1 cellular context compared by ENCODE assay signal in the genomic region with DNA sequence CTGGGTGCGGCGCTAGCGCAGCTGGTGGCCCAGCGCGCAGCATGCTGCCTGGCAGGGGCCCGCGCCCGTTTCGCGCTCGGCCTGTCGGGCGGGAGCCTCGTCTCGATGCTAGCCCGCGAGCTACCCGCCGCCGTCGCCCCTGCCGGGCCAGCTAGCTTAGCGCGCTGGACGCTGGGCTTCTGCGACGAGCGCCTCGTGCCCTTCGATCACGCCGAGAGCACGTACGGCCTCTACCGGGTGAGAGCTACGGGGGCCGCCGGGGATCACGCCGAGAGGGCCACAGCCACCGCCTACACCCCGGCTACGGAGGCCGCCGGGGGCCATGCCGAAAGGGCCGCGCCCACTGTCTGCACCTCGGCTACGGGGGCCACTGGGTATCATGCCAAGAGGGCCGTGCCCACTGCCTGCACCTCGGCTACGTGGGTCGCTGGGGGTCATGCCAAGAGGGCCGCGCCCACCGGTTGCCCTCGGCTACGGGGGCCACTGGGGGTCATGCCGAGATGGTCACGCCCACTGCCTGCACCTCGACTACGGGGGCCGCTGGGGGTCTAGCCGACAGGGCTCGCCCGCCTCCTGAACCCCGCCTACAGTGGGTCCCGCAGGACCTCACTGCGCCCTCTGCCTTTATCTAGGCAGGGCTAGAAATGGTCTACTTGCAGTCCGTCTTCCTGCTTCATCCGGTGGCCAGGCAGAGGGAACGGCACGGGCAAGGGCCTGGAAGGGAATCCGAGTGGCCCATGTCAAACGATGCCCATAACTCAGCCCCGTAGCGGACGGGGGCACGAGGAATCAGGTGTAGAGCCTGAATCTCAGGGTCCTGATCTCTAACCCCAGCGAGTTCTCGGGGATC.
TF ChIP-seq lines count a peak whose summit lies in the region.

No MANE protein-coding gene starts in this region.

TF ChIP-seq in HepG2, 621 proteins besides CTCF, POLR2A, EP300 and RAD21 (continued from another document and continues in another):
- TF ChIP-seq, protein P1, sequence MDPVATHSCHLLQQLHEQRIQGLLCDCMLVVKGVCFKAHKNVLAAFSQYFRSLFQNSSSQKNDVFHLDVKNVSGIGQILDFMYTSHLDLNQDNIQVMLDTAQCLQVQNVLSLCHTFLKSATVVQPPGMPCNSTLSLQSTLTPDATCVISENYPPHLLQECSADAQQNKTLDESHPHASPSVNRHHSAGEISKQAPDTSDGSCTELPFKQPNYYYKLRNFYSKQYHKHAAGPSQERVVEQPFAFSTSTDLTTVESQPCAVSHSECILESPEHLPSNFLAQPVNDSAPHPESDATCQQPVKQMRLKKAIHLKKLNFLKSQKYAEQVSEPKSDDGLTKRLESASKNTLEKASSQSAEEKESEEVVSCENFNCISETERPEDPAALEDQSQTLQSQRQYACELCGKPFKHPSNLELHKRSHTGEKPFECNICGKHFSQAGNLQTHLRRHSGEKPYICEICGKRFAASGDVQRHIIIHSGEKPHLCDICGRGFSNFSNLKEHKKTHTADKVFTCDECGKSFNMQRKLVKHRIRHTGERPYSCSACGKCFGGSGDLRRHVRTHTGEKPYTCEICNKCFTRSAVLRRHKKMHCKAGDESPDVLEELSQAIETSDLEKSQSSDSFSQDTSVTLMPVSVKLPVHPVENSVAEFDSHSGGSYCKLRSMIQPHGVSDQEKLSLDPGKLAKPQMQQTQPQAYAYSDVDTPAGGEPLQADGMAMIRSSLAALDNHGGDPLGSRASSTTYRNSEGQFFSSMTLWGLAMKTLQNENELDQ (CRISPR knock-in tag; IDR thresholded peaks at IDR 0.05; ENCODE audit: borderline replicate concordance), result no peak
- TF ChIP-seq PHF20 (CRISPR knock-in tag; IDR thresholded peaks at IDR 0.05), result peak; percentile 71
- peak; percentile 84; the same call in 1 of the 2 replicates for TF ChIP-seq ZNF142 (CRISPR knock-in tag; IDR thresholded peaks at IDR 0.05)
- TF ChIP-seq ATF7-NPFF (CRISPR knock-in tag; IDR thresholded peaks at IDR 0.05; ENCODE audit: low read depth), result peak; percentile 94
- TF ChIP-seq ZSCAN9 (CRISPR knock-in tag; IDR thresholded peaks at IDR 0.05; ENCODE audit: borderline replicate concordance), result peak; percentile 41; the same call in 1 of the 2 replicates
- TF ChIP-seq, protein P2, sequence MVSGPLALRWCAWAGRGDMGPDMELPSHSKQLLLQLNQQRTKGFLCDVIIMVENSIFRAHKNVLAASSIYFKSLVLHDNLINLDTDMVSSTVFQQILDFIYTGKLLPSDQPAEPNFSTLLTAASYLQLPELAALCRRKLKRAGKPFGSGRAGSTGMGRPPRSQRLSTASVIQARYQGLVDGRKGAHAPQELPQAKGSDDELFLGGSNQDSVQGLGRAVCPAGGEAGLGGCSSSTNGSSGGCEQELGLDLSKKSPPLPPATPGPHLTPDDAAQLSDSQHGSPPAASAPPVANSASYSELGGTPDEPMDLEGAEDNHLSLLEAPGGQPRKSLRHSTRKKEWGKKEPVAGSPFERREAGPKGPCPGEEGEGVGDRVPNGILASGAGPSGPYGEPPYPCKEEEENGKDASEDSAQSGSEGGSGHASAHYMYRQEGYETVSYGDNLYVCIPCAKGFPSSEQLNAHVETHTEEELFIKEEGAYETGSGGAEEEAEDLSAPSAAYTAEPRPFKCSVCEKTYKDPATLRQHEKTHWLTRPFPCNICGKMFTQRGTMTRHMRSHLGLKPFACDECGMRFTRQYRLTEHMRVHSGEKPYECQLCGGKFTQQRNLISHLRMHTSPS (CRISPR knock-in tag; IDR thresholded peaks at IDR 0.05; ENCODE audit: low read depth), result peak; percentile 100
- no peak; the same call in 1 of the 2 replicates for TF ChIP-seq ZNF558 (CRISPR knock-in tag; IDR thresholded peaks at IDR 0.05; ENCODE audit: borderline replicate concordance)
- peak; percentile 72; the same call in 1 of the 2 replicates for TF ChIP-seq ZBTB10 (CRISPR knock-in tag; IDR thresholded peaks at IDR 0.05; ENCODE audit: borderline replicate concordance)
- TF ChIP-seq ZNF350 (CRISPR knock-in tag; IDR thresholded peaks at IDR 0.05; ENCODE audit: borderline replicate concordance, low read depth), result 0 out of 2 replicates have a peak, but pooled peaks have one; percentile 66
- TF ChIP-seq MATR3 (CRISPR knock-in tag; IDR thresholded peaks at IDR 0.05), result no peak
- TF ChIP-seq, protein P3, sequence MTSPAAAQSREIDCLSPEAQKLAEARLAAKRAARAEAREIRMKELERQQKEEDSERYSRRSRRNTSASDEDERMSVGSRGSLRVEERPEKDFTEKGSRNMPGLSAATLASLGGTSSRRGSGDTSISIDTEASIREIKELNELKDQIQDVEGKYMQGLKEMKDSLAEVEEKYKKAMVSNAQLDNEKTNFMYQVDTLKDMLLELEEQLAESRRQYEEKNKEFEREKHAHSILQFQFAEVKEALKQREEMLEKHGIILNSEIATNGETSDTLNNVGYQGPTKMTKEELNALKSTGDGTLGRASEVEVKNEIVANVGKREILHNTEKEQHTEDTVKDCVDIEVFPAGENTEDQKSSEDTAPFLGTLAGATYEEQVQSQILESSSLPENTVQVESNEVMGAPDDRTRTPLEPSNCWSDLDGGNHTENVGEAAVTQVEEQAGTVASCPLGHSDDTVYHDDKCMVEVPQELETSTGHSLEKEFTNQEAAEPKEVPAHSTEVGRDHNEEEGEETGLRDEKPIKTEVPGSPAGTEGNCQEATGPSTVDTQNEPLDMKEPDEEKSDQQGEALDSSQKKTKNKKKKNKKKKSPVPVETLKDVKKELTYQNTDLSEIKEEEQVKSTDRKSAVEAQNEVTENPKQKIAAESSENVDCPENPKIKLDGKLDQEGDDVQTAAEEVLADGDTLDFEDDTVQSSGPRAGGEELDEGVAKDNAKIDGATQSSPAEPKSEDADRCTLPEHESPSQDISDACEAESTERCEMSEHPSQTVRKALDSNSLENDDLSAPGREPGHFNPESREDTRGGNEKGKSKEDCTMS (CRISPR knock-in tag; conservative IDR thresholded peaks at IDR 0.05), result 0 out of 2 replicates have a peak, but pooled peaks have one; percentile 74
- peak; percentile 92 for TF ChIP-seq TBX2 (CRISPR knock-in tag; IDR thresholded peaks at IDR 0.05; ENCODE audit: borderline replicate concordance)
- no peak; the same call in 1 of the 2 replicates for TF ChIP-seq ATF3 (CRISPR knock-in tag; IDR thresholded peaks at IDR 0.05)
- no peak for TF ChIP-seq MED8 (CRISPR knock-in tag; IDR thresholded peaks at IDR 0.05; ENCODE audit: insufficient replicate concordance)
- no peak for TF ChIP-seq NFRKB (IDR thresholded peaks at IDR 0.05)
- TF ChIP-seq MAF1 (CRISPR knock-in tag; IDR thresholded peaks at IDR 0.05; ENCODE audit: borderline replicate concordance), result no peak
- TF ChIP-seq MTA1 (CRISPR knock-in tag; IDR thresholded peaks at IDR 0.05; ENCODE audit: borderline replicate concordance), result peak; percentile 94
- no peak for TF ChIP-seq ZUFSP (CRISPR knock-in tag; IDR thresholded peaks at IDR 0.05; ENCODE audit: borderline replicate concordance)
- peak; percentile 66 for TF ChIP-seq POLR2G (IDR thresholded peaks at IDR 0.05; ENCODE audit: low read depth, low read length)
- TF ChIP-seq ZNF737 (CRISPR knock-in tag; IDR thresholded peaks at IDR 0.05; ENCODE audit: borderline replicate concordance), result no peak
- peak; percentile 93 for TF ChIP-seq RXRA (CRISPR knock-in tag; IDR thresholded peaks at IDR 0.05)
- TF ChIP-seq REPIN1 (CRISPR knock-in tag; IDR thresholded peaks at IDR 0.05; ENCODE audit: borderline replicate concordance, low read depth), result peak; percentile 76
- TF ChIP-seq XBP1 (CRISPR knock-in tag; IDR thresholded peaks at IDR 0.05), result no peak; the same call in 1 of the 2 replicates
- TF ChIP-seq, protein P4, sequence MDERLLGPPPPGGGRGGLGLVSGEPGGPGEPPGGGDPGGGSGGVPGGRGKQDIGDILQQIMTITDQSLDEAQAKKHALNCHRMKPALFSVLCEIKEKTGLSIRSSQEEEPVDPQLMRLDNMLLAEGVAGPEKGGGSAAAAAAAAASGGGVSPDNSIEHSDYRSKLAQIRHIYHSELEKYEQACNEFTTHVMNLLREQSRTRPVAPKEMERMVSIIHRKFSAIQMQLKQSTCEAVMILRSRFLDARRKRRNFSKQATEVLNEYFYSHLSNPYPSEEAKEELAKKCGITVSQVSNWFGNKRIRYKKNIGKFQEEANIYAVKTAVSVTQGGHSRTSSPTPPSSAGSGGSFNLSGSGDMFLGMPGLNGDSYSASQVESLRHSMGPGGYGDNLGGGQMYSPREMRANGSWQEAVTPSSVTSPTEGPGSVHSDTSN (CRISPR knock-in tag; IDR thresholded peaks at IDR 0.05), result no peak
- TF ChIP-seq, protein P5, sequence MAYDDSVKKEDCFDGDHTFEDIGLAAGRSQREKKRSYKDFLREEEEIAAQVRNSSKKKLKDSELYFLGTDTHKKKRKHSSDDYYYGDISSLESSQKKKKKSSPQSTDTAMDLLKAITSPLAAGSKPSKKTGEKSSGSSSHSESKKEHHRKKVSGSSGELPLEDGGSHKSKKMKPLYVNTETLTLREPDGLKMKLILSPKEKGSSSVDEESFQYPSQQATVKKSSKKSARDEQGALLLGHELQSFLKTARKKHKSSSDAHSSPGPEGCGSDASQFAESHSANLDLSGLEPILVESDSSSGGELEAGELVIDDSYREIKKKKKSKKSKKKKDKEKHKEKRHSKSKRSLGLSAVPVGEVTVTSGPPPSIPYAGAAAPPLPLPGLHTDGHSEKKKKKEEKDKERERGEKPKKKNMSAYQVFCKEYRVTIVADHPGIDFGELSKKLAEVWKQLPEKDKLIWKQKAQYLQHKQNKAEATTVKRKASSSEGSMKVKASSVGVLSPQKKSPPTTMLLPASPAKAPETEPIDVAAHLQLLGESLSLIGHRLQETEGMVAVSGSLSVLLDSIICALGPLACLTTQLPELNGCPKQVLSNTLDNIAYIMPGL (CRISPR knock-in tag; IDR thresholded peaks at IDR 0.05; ENCODE audit: borderline replicate concordance in 1 of 2, low read depth in 1 of 2), result peak; percentile 83 to 94
- TF ChIP-seq ZNF605 (CRISPR knock-in tag; IDR thresholded peaks at IDR 0.05), result peak; percentile 94
- TF ChIP-seq ZNF614 (CRISPR knock-in tag; IDR thresholded peaks at IDR 0.05; ENCODE audit: borderline replicate concordance), result peak; percentile 86; the same call in 1 of the 2 replicates
- TF ChIP-seq MXD4 (CRISPR knock-in tag; IDR thresholded peaks at IDR 0.05), result peak; percentile 90
- TF ChIP-seq KDM4B (CRISPR knock-in tag; IDR thresholded peaks at IDR 0.05), result no peak
- TF ChIP-seq ZNF530 (CRISPR knock-in tag; IDR thresholded peaks at IDR 0.05; ENCODE audit: low read depth), result no peak
